ENCODE assay signal across 8 cellular contexts in genomic region chr17:4945176-4945943, GRCh38. TPM values are rescaled to one million over a fixed set of nuclear protein-coding genes. Genes with fewer than 3 reads are reported as not detected.
DNase-seq lines count a peak whose midpoint lies in the region; ATAC-seq and TF ChIP-seq lines count a peak whose summit lies in the region.

No MANE protein-coding gene starts in this region.

- no peak overlapping the region for H3K18ac ChIP-seq in H9 (ENCODE audit: insufficient read length, low read depth, low read length)

- H4K8ac ChIP-seq in H9 (replicated peaks; ENCODE audit: insufficient read length, low read depth, low read length): no peak overlapping the region

- H3K4ac ChIP-seq in H9 (ENCODE audit: low read depth, low read length): no peak overlapping the region

- H3K14ac ChIP-seq in H9 (ENCODE audit: insufficient read depth, low read length): no peak overlapping the region

- no peak overlapping the region for H2BK20ac ChIP-seq in H9 (ENCODE audit: low read depth, low read length, poor library complexity, severe bottlenecking)

- no peak overlapping the region for H2BK15ac ChIP-seq in H9 (ENCODE audit: low read depth, low read length)

- no CpG with 5 or more reads among the region's 7 CpGs for WGBS in H9 (ENCODE audit: extremely low coverage, insufficient read length, low lambda C conversion rate)
- WGBS in heart left ventricle, 4 donors: 46 to 55% (median 51%) methylated on average over 7 of the region's 7 CpGs

- peaks cover 6% of the 10 kb centered on the region for H3K27me3 Mint-ChIP-seq in H9 (ENCODE audit: low read depth)
- no peaks in the 10 kb centered on the region for H3K27me3 Mint-ChIP-seq in activated naive CD4-positive, alpha-beta T cell treated with anti-CD3 and anti-CD28 coated beads, Interleukin-2, amount 10 ng/mL, durations not matched to agents 7 days and 5 days

- peak in 3 of 4 donors; percentile 31 to 45 (median 34) for ATAC-seq in heart left ventricle
- ATAC-seq in gastrocnemius medialis: peak; percentile 34 to 41
- no peak for ATAC-seq in HG02884 (IDR thresholded peaks at IDR 0.05; ENCODE audit: unreplicated experiment)

- peak; percentile 59 for TF ChIP-seq POLR2A in Raji (IDR thresholded peaks at IDR 0.05; ENCODE audit: insufficient read depth, low read depth, low read length)
- peak in 1 of 2 donors; percentile 35 for TF ChIP-seq POLR2A in heart left ventricle (IDR thresholded peaks at IDR 0.05)
- TF ChIP-seq POLR2A in gastrocnemius medialis (IDR thresholded peaks at IDR 0.05): no peak

- H3K4me1 ChIP-seq in H9 (ENCODE audit: insufficient read depth, low read length) (no peaks in the 10 kb centered on the region), heart left ventricle (peaks cover 15 to 75% (median 52%) of the 10 kb centered on the region in 12 donors), gastrocnemius medialis (peaks cover 41 to 44% of the 10 kb centered on the region in 2 donors)

- H3K23ac ChIP-seq in H9 (ENCODE audit: insufficient read length, low read depth, low read length): no peak overlapping the region

- H2BK12ac ChIP-seq in H9 (ENCODE audit: insufficient read length, low read depth, low read length): no peak overlapping the region

- H3K36me3 ChIP-seq in heart left ventricle: peaks cover 0 to 56% (median 49%) of the 10 kb centered on the region in 9 donors
- peaks cover 0 to 40% of the 10 kb centered on the region in 2 donors for H3K36me3 ChIP-seq in gastrocnemius medialis

- H2BK5ac ChIP-seq in H9 (ENCODE audit: insufficient read length, low read length): no peak overlapping the region

- H2BK120ac ChIP-seq in H9 (ENCODE audit: low read depth, low read length, poor library complexity, severe bottlenecking): no peak overlapping the region

- no peak overlapping the region for H2AFZ ChIP-seq in H9 (ENCODE audit: low read length)

- intact Hi-C loops in heart left ventricle (cut with DNase I): loop anchor here in 1 of 10 donors (5.0 kb wide), 1 partner anchor 42 kb away; the partner anchor contains the start of gene CAMTA2
- intact Hi-C loops in gastrocnemius medialis (cut with DNase I; ENCODE audit: low total_unique reads): no loop called here

- peaks cover 23% of the 10 kb centered on the region for H3K23me2 ChIP-seq in H9 (ENCODE audit: insufficient read length, low read depth, low read length, poor library complexity, severe bottlenecking)

- H4K5ac ChIP-seq in H9 (ENCODE audit: insufficient read length, low read depth, low read length): no peak overlapping the region

- in situ Hi-C loops in gastrocnemius medialis (cut with MboI; ENCODE audit: low sequenced_read_pairs in 4 of 4): no loop called here

- H3K79me2 ChIP-seq in H9 (ENCODE audit: insufficient read depth, low read length): peaks cover 15% of the 10 kb centered on the region; the same call in 1 of the 2 replicates

- H3T11ph ChIP-seq in H9 (ENCODE audit: low read length): no peak overlapping the region

- H3K9me3 Mint-ChIP-seq in H9: peaks cover 0 to 2% of the 10 kb centered on the region in 2 experiments; a peak in 2 of 5 replicates
- H3K9me3 Mint-ChIP-seq in activated naive CD4-positive, alpha-beta T cell treated with anti-CD3 and anti-CD28 coated beads, Interleukin-2, amount 10 ng/mL, durations not matched to agents 7 days and 5 days: no peaks in the 10 kb centered on the region

- no peaks in the 10 kb centered on the region for H4K20me1 ChIP-seq in H9 (ENCODE audit: control insufficient read depth, insufficient read depth, insufficient read length)

- TF ChIP-seq CTCF in H9 (conservative IDR thresholded peaks at IDR 0.05) (no peak), heart left ventricle (IDR thresholded peaks at IDR 0.05) (no peak), gastrocnemius medialis (IDR thresholded peaks at IDR 0.05 in 4 of 5, conservative IDR thresholded peaks at IDR 0.05 in 1 of 5) (no peak)

- peaks cover 32 to 67% (median 53%) of the 10 kb centered on the region in 3 experiments for H3K36me3 Mint-ChIP-seq in H9 (ENCODE audit: insufficient read depth in 1 of 3, low read depth in 3 of 3)
- H3K36me3 Mint-ChIP-seq in activated naive CD4-positive, alpha-beta T cell treated with anti-CD3 and anti-CD28 coated beads, Interleukin-2, amount 10 ng/mL, durations not matched to agents 7 days and 5 days: peaks cover 67% of the 10 kb centered on the region

- H3K79me1 ChIP-seq in H9 (ENCODE audit: insufficient read depth, low read depth, low read length, poor library complexity, severe bottlenecking): peaks cover 4% of the 10 kb centered on the region

- DNase-seq in AG20443 (ENCODE audit: low spot score) (peak; percentile 91), H9 (peak; percentile 80), heart left ventricle (peak; percentile 67 to 89 (median 76)), gastrocnemius medialis (peak; percentile 84 to 93), OCI-M2 (lab: John Stamatoyannopoulos, UW; ENCODE audit: unreplicated experiment) (no peak)
- DNase-seq in activated naive CD4-positive, alpha-beta T cell treated with anti-CD3 and anti-CD28 coated beads, Interleukin-2, amount 10 ng/mL, durations not matched to agents 7 days and 5 days: peak; percentile 86

- no peak overlapping the region for H4K91ac ChIP-seq in H9 (ENCODE audit: insufficient read length, low read depth, low read length)

- peak overlapping the region; percentile 11 for H3K4me2 ChIP-seq in H9 (ENCODE audit: insufficient read depth, insufficient read length, low read length)

- H3K4me1 Mint-ChIP-seq in H9: peaks cover 29 to 35% of the 10 kb centered on the region in 2 experiments
- H3K4me1 Mint-ChIP-seq in activated naive CD4-positive, alpha-beta T cell treated with anti-CD3 and anti-CD28 coated beads, Interleukin-2, amount 10 ng/mL, durations not matched to agents 7 days and 5 days: peaks cover 48% of the 10 kb centered on the region

- H3K4me3 ChIP-seq in heart left ventricle (peak overlapping the region in 5 of 12 donors; percentile 76 to 100 (median 99)), gastrocnemius medialis (peak overlapping the region; percentile 6 to 96 (median 30))

- no peak overlapping the region for H3K9ac ChIP-seq in H9 (ENCODE audit: extremely low read depth, insufficient read length, low read length)

- H3K9me3 ChIP-seq in H9 (ENCODE audit: control insufficient read depth, low read depth, low read length) (no peaks in the 10 kb centered on the region), heart left ventricle (no peaks in the 10 kb centered on the region), gastrocnemius medialis (no peaks in the 10 kb centered on the region)

- H3K4me3 Mint-ChIP-seq in H9: peak overlapping the region; percentile 95 to 100
- H3K4me3 Mint-ChIP-seq in activated naive CD4-positive, alpha-beta T cell treated with anti-CD3 and anti-CD28 coated beads, Interleukin-2, amount 10 ng/mL, durations not matched to agents 7 days and 5 days: peak overlapping the region; percentile 92

- H3K27ac Mint-ChIP-seq in H9: peak overlapping the region; percentile 75 to 92 (median 91)
- H3K27ac Mint-ChIP-seq in activated naive CD4-positive, alpha-beta T cell treated with anti-CD3 and anti-CD28 coated beads, Interleukin-2, amount 10 ng/mL, durations not matched to agents 7 days and 5 days: peak overlapping the region; percentile 98

- no peak overlapping the region for H3K56ac ChIP-seq in H9 (ENCODE audit: insufficient read length, low read depth, low read length)

- no peak overlapping the region for H3K27ac ChIP-seq in H9 (ENCODE audit: insufficient read length, low read depth, low read length)
- peak overlapping the region in 10 of 12 donors; percentile 6 to 100 (median 82) for H3K27ac ChIP-seq in heart left ventricle
- H3K27ac ChIP-seq in gastrocnemius medialis: peak overlapping the region; percentile 96 to 100 (median 98)

- H2AK5ac ChIP-seq in H9 (ENCODE audit: insufficient read length, low read length): no peak overlapping the region

- no peaks in the 10 kb centered on the region for H3K27me3 ChIP-seq in H9 (ENCODE audit: insufficient read depth, low read length)
- H3K27me3 ChIP-seq in heart left ventricle: no peaks in the 10 kb centered on the region
- no peaks in the 10 kb centered on the region for H3K27me3 ChIP-seq in gastrocnemius medialis

- CTCF ChIA-PET in activated naive CD4-positive, alpha-beta T cell treated with anti-CD3 and anti-CD28 coated beads, Interleukin-2, amount 10 ng/mL, durations not matched to agents 7 days and 5 days (lab: Charles Lee): interaction anchor here (0.7 to 1.7 kb wide), 3 partner anchors 9 to 293 kb away, joined by 3 to 10 read pairs (median 4); partner anchors contain the start of gene SPAG7

RNA-seq across cellular contexts. Expression of gene PFN1, which starts 3.0 kb away (rescaled TPM):
- total RNA-seq in H9 (2021) (1,149 and 1,217 TPM in 2 replicates), heart left ventricle (100 to 1,000 TPM; 145 to 608 (median 234) TPM), gastrocnemius medialis (100 to 1,000 TPM; 304 to 750 (median 599) TPM)
- polyA plus RNA-seq in heart left ventricle: 100 to 1,000 TPM; 177 to 982 TPM

RNA-seq across cellular contexts. Expression of gene RNF167, which starts 5.3 kb away (rescaled TPM):
- total RNA-seq in H9 (2021): 134 and 135 TPM in 2 replicates
- total RNA-seq in heart left ventricle: 100 to 1,000 TPM in 1 of 9 donors, 10 to 100 TPM in 8; 50.7 to 111 (median 79.6) TPM
- polyA plus RNA-seq in heart left ventricle: 100 to 1,000 TPM; 134 to 152 TPM
- total RNA-seq in gastrocnemius medialis: 10 to 100 TPM; 51.2 to 99.5 (median 75.2) TPM

RNA-seq across cellular contexts. Expression of gene SLC25A11, which starts 5.5 kb away (rescaled TPM):
- total RNA-seq in H9 (2021) (74.9 and 80.6 TPM in 2 replicates), heart left ventricle (100 to 1,000 TPM; 146 to 282 (median 204) TPM), gastrocnemius medialis (100 to 1,000 TPM in 2 of 4 donors, 10 to 100 TPM in 2; 52.6 to 106 (median 81.7) TPM)
- 100 to 1,000 TPM; 136 to 168 TPM for polyA plus RNA-seq in heart left ventricle

RNA-seq across cellular contexts. Expression of gene ENO3, which starts 5.6 kb away (rescaled TPM):
- 20.7 and 25.4 TPM in 2 replicates for total RNA-seq in H9 (2021)
- 1,000 to 10,000 TPM in 2 of 9 donors, 100 to 1,000 TPM in 7; 383 to 1,354 (median 668) TPM for total RNA-seq in heart left ventricle
- 1,000 to 10,000 TPM in 1 of 2 donors, 100 to 1,000 TPM in 1; 253 to 1,459 TPM for polyA plus RNA-seq in heart left ventricle
- total RNA-seq in gastrocnemius medialis: 1,000 to 10,000 TPM; 1,434 to 5,473 (median 3,204) TPM

RNA-seq across cellular contexts. Expression of gene GP1BA, which starts 13.3 kb away (rescaled TPM):
- total RNA-seq in H9 (2021): not detected in 2 replicates
- total RNA-seq in heart left ventricle: under 1 TPM in 3 of 9 donors, not detected in 6; 0.20 to 0.35 (median 0.25) TPM
- polyA plus RNA-seq in heart left ventricle: under 1 TPM; 0.06 to 0.19 TPM
- total RNA-seq in gastrocnemius medialis: not detected
